In the genomic region with DNA sequence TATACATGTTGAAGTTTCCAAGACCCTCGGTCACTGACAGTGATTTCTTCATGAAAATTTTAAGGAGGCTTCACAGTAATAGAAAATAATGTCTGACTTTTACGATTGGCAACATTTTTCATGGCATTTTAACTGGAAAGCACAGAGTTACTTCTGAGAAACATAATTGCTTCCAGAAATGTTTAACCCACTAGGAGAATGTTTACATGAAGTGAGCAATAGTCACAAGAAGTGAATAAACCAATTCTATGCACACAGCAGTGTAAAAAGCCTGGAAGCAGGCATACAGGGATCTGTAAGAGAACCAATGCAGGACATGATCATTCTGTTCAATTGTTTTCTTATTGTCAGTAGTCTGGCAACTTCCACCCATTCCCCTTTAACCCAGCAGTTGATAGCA, we compare ENCODE assay signal across 22 cellular contexts.
"Had no signal": no experiment of that assay in that cellular context is flagged by ENCODE, and none has a peak within 500 bp of the region (broad histone marks: within the 10 kb centered on the region; RNA-seq: fewer than 3 reads in every experiment).

No MANE protein-coding gene starts in this region.

- H3K27ac Mint-ChIP-seq: naive B cell; natural killer cell treated with Interleukin-12 subunit alpha and Interleukin-12 subunit beta and Interleukin-15 and Interleukin-18, amount 100 ng/mL, for 72 hours; neural progenitor cell; stimulated activated effector memory CD8-positive, alpha-beta T cell treated with anti-CD3 and anti-CD28 coated beads, Interleukin-12 subunit alpha, Interleukin-12 subunit beta, amount 100 ng/mL, for 72 hours had no signal

- H3K9me3 ChIP-seq: mucosa of descending colon, prostate gland, testis, tibial artery, upper lobe of left lung, vagina had no signal

- H3K36me3 ChIP-seq: neural progenitor cell, prostate gland, right atrium auricular region, sigmoid colon, tibial artery, upper lobe of left lung, vagina had no signal

- H3K4me3 ChIP-seq: dorsolateral prefrontal cortex, mucosa of descending colon, neural progenitor cell, prostate gland, right atrium auricular region, sigmoid colon, testis, tibial artery, upper lobe of left lung, vagina had no signal

- H3K27me3 ChIP-seq: dorsolateral prefrontal cortex, neural progenitor cell, right atrium auricular region, sigmoid colon, testis, tibial artery, upper lobe of left lung, vagina had no signal

- H3K36me3 Mint-ChIP-seq: naive B cell; neural progenitor cell; stimulated activated effector memory CD8-positive, alpha-beta T cell treated with anti-CD3 and anti-CD28 coated beads, Interleukin-12 subunit alpha, Interleukin-12 subunit beta, amount 100 ng/mL, for 72 hours had no signal

- ATAC-seq: left lobe of liver; mucosa of descending colon; natural killer cell treated with Interleukin-12 subunit alpha and Interleukin-12 subunit beta and Interleukin-15 and Interleukin-18, amount 100 ng/mL, for 72 hours; stimulated activated effector memory CD8-positive, alpha-beta T cell treated with anti-CD3 and anti-CD28 coated beads, Interleukin-12 subunit alpha, Interleukin-12 subunit beta, amount 100 ng/mL, for 72 hours; stimulated activated naive CD8-positive, alpha-beta T cell treated with anti-CD3 and anti-CD28 coated beads, Interleukin-15, Interleukin-2, amounts not matched to agents 100 U/mL and 50 U/mL, for 24 hours had no signal

- H3K27ac ChIP-seq: dorsolateral prefrontal cortex, neural progenitor cell, prostate gland, right atrium auricular region, tibial artery, upper lobe of left lung had no signal

- H3K4me3 Mint-ChIP-seq: mesothelial cell of epicardium; naive B cell; natural killer cell treated with Interleukin-12 subunit alpha and Interleukin-12 subunit beta and Interleukin-15 and Interleukin-18, amount 100 ng/mL, for 72 hours; neural progenitor cell; stimulated activated effector memory CD8-positive, alpha-beta T cell treated with anti-CD3 and anti-CD28 coated beads, Interleukin-12 subunit alpha, Interleukin-12 subunit beta, amount 100 ng/mL, for 72 hours had no signal

- H3K27me3 Mint-ChIP-seq: naive B cell; natural killer cell treated with Interleukin-12 subunit alpha and Interleukin-12 subunit beta and Interleukin-15 and Interleukin-18, amount 100 ng/mL, for 72 hours had no signal

- H3K4me1 ChIP-seq: neural progenitor cell, prostate gland, right atrium auricular region, tibial artery, upper lobe of left lung had no signal

- DNase-seq: cerebellar nuclear complex; dorsolateral prefrontal cortex; effector CD4-positive, alpha-beta T cell; mesenchymal stem cell; mucosa of descending colon; naive B cell; sigmoid colon; stimulated activated CD4-positive, alpha-beta T cell treated with anti-CD3 and anti-CD28 coated beads, Interleukin-2, amount 100 ng/mL, for 24 hours; stimulated activated CD4-positive, alpha-beta T cell treated with anti-CD3 and anti-CD28 coated beads, Interleukin-4, amount 100 ng/mL, for 24 hours; stimulated activated naive CD8-positive, alpha-beta T cell treated with anti-CD3 and anti-CD28 coated beads, Interleukin-15, Interleukin-2, amounts not matched to agents 100 U/mL and 50 U/mL, for 24 hours; substantia nigra; testis; tibial artery; upper lobe of left lung had no signal

- H3K4me1 Mint-ChIP-seq: naive B cell; neural progenitor cell; stimulated activated effector memory CD8-positive, alpha-beta T cell treated with anti-CD3 and anti-CD28 coated beads, Interleukin-12 subunit alpha, Interleukin-12 subunit beta, amount 100 ng/mL, for 72 hours had no signal

- H3K4me2 ChIP-seq: neural progenitor cell had no signal
